Comparison of ENCODE assay signal across 8 cellular contexts in genomic region chr17:76585649-76586593, GRCh38. TPM values are rescaled to one million over a fixed set of nuclear protein-coding genes. Genes with fewer than 3 reads are reported as not detected.
DNase-seq lines count a peak whose midpoint lies in the region; TF ChIP-seq lines count a peak whose summit lies in the region.

Gene ST6GALNAC2, minus strand, starts transcription at chr17:76585860. Its CDS starts 52 bp downstream, at chr17:76585808.

- no peak for TF ChIP-seq EP300 in sigmoid colon (IDR thresholded peaks at IDR 0.05)

- 1% methylated on average over 84 of the region's 84 CpGs for WGBS in sigmoid colon, 2 donors

- peak within 1 kb of the TSS; percentile 52 to 67 (median 60) for H3K27ac ChIP-seq in sigmoid colon

- peak; percentile 16 for TF ChIP-seq CTCF in astrocyte of the spinal cord (IDR thresholded peaks at IDR 0.05; ENCODE audit: low read depth, low read length)
- peak in 2 of 4 experiments; percentile 22 to 40 for TF ChIP-seq CTCF in sigmoid colon (IDR thresholded peaks at IDR 0.05)

- no peaks in the 10 kb centered on the region for H3K36me3 ChIP-seq in sigmoid colon

- H3K27me3 ChIP-seq in sigmoid colon = peaks cover 19 to 56% (median 19%) of the 10 kb centered on the region in 3 donors

- intact Hi-C loops in sigmoid colon (cut with DNase I) = loop anchor here (2.0 kb wide), 1 partner anchor 63 kb away; no protein-coding TSS in a partner anchor

- in situ Hi-C loops in astrocyte of the spinal cord (cut with HindIII; ENCODE audit: low sequenced_read_pairs) = no loop called here

- TF ChIP-seq POLR2A in sigmoid colon (IDR thresholded peaks at IDR 0.05) = no peak

- DNase-seq in AG20443 (ENCODE audit: low spot score) (peak; percentile 71), HCEC 1CT (peak; percentile 23), SHP77 (lab: John Stamatoyannopoulos, UW) (peak; percentile 32 to 71), astrocyte of the spinal cord (ENCODE audit: low read depth, low spot score) (peak; percentile 19), sigmoid colon (peak; percentile 79), Ammon's horn (ENCODE audit: low spot score) (no peak), NCI-H128 (lab: John Stamatoyannopoulos, UW; ENCODE audit: unreplicated experiment) (no peak)

- H3K4me3 ChIP-seq in astrocyte of the spinal cord (ENCODE audit: low read depth, low read length) (peak within 1 kb of the TSS; percentile 42), iPS-11a (ENCODE audit: low read depth, low read length) (peak within 1 kb of the TSS; percentile 31), sigmoid colon (peak within 1 kb of the TSS; percentile 39 to 60 (median 52))

- H3K4me1 ChIP-seq in sigmoid colon = peaks cover 0 to 26% (median 20%) of the 10 kb centered on the region in 4 donors

- no peaks in the 10 kb centered on the region for H3K9me3 ChIP-seq in sigmoid colon

RNA-seq across cellular contexts. Expression of gene ST6GALNAC2, which starts in this region (rescaled TPM):
- 10 to 100 TPM in 1 of 4 donors, 1 to 10 TPM in 3; 4.1 to 16.4 (median 9.0) TPM for total RNA-seq in sigmoid colon
- 1 to 10 TPM; 3.3 to 5.4 (median 3.5) TPM for polyA plus RNA-seq in sigmoid colon

Comparison
In these comparisons a context has a peak if more than half of its experiments do, and no peak if none do; other contexts are left out.
1. DNase-seq: peak in AG20443 (single experiment), HCEC 1CT (single experiment), SHP77 (2 of 2), astrocyte of the spinal cord (single experiment) and sigmoid colon (single experiment); none in Ammon's horn (single experiment) and NCI-H128 (single experiment).
2. Peak in every context shown above with its lines, with median percentiles within 50 percentile points of each other: H3K4me3 ChIP-seq.